ENCODE assay signal across 27 cellular contexts in the genomic region with DNA sequence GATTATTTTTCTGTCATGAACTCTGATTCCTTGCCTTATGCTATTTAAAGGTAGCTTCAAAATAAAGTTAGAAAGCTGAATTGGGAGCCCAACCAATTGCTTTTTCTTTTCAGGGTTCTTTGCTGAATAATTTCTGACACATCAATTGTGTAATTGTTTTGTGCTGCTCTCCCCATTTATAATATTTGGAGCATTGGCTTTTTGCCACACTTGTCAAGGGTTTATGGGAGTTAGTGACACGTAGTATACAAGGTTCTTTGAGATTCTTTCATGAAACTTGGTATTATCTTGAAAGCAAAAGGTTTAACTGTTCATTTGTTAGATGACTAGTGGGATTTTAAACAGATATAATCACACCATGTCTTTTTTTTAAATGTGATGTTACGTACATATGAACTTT.
"Had no signal": no experiment of that assay in that cellular context is flagged by ENCODE, and none has a peak within 500 bp of the region (broad histone marks: within the 10 kb centered on the region; RNA-seq: fewer than 3 reads in every experiment).

No MANE protein-coding gene starts in this region.

- H3K9me3 Mint-ChIP-seq: activated CD4-positive, alpha-beta memory T cell treated with anti-CD3 and anti-CD28 coated beads, Interleukin-2, amount 10 ng/mL, durations not matched to agents 7 days and 5 days; activated CD4-positive, alpha-beta T cell treated with anti-CD3 and anti-CD28 coated beads, Interleukin-2, amount 10 ng/mL, durations not matched to agents 24 days and 14 days; activated naive CD4-positive, alpha-beta T cell treated with anti-CD3 and anti-CD28 coated beads, Interleukin-2, amount 10 ng/mL, durations not matched to agents 7 days and 5 days; brain; central memory CD8-positive, alpha-beta T cell; effector memory CD8-positive, alpha-beta T cell; naive thymus-derived CD8-positive, alpha-beta T cell; stimulated activated naive CD8-positive, alpha-beta T cell treated with anti-CD3 and anti-CD28 coated beads, Interleukin-15, amount 100 ng/mL, for 72 hours; T-cell; T-helper 2 cell treated with Interferon-gamma antibody and Interleukin-4, amounts not matched to agents 5 μg/mL and 100 μg/mL, for 36 hours had no signal

- H3K4me1 ChIP-seq: colonic mucosa, esophagus muscularis mucosa, prostate gland, suprapubic skin, tibial nerve had no signal

- ATAC-seq: activated CD4-positive, CD25-positive, alpha-beta regulatory T cell treated with anti-CD3 and anti-CD28 coated beads, Interleukin-2, amount 50 U/mL, for 24 hours; effector memory CD8-positive, alpha-beta T cell; left lobe of liver; naive thymus-derived CD8-positive, alpha-beta T cell; stimulated activated naive CD8-positive, alpha-beta T cell treated with anti-CD3 and anti-CD28 coated beads, Interleukin-15, amount 100 ng/mL, for 72 hours; T-cell had no signal

- H3K4me3 Mint-ChIP-seq: activated CD4-positive, alpha-beta memory T cell treated with anti-CD3 and anti-CD28 coated beads, Interleukin-2, amount 10 ng/mL, durations not matched to agents 7 days and 5 days; activated CD4-positive, alpha-beta T cell treated with anti-CD3 and anti-CD28 coated beads, Interleukin-2, amount 10 ng/mL, durations not matched to agents 24 days and 14 days; activated naive CD4-positive, alpha-beta T cell treated with anti-CD3 and anti-CD28 coated beads, Interleukin-2, amount 10 ng/mL, durations not matched to agents 7 days and 5 days; brain; central memory CD8-positive, alpha-beta T cell; effector memory CD8-positive, alpha-beta T cell; naive thymus-derived CD8-positive, alpha-beta T cell; stimulated activated naive CD8-positive, alpha-beta T cell treated with anti-CD3 and anti-CD28 coated beads, Interleukin-15, amount 100 ng/mL, for 72 hours; T-cell; T-helper 2 cell treated with Interferon-gamma antibody and Interleukin-4, amounts not matched to agents 5 μg/mL and 100 μg/mL, for 36 hours had no signal

- H3K4me3 ChIP-seq: colonic mucosa, dorsolateral prefrontal cortex, esophagus muscularis mucosa, lung, prostate gland, suprapubic skin, tibial nerve had no signal

- H3K27ac Mint-ChIP-seq: activated CD4-positive, alpha-beta memory T cell treated with anti-CD3 and anti-CD28 coated beads, Interleukin-2, amount 10 ng/mL, durations not matched to agents 7 days and 5 days; activated CD4-positive, alpha-beta T cell treated with anti-CD3 and anti-CD28 coated beads, Interleukin-2, amount 10 ng/mL, durations not matched to agents 24 days and 14 days; activated naive CD4-positive, alpha-beta T cell treated with anti-CD3 and anti-CD28 coated beads, Interleukin-2, amount 10 ng/mL, durations not matched to agents 7 days and 5 days; effector memory CD8-positive, alpha-beta T cell; naive thymus-derived CD8-positive, alpha-beta T cell; T-cell; T-helper 2 cell treated with Interferon-gamma antibody and Interleukin-4, amounts not matched to agents 5 μg/mL and 100 μg/mL, for 36 hours had no signal

- H3K27ac ChIP-seq: colonic mucosa, dorsolateral prefrontal cortex, esophagus muscularis mucosa, prostate gland, suprapubic skin, tibial nerve, VCaP had no signal

- H3K27me3 Mint-ChIP-seq: activated CD4-positive, alpha-beta memory T cell treated with anti-CD3 and anti-CD28 coated beads, Interleukin-2, amount 10 ng/mL, durations not matched to agents 7 days and 5 days; activated CD4-positive, alpha-beta T cell treated with anti-CD3 and anti-CD28 coated beads, Interleukin-2, amount 10 ng/mL, durations not matched to agents 24 days and 14 days; activated naive CD4-positive, alpha-beta T cell treated with anti-CD3 and anti-CD28 coated beads, Interleukin-2, amount 10 ng/mL, durations not matched to agents 7 days and 5 days; brain; central memory CD8-positive, alpha-beta T cell; effector memory CD8-positive, alpha-beta T cell; naive thymus-derived CD8-positive, alpha-beta T cell; stimulated activated naive CD8-positive, alpha-beta T cell treated with anti-CD3 and anti-CD28 coated beads, Interleukin-15, amount 100 ng/mL, for 72 hours; T-cell had no signal

- H3K27me3 ChIP-seq: colonic mucosa, esophagus muscularis mucosa, suprapubic skin had no signal

- FAIRE-seq: endothelial cell of umbilical vein, urothelium cell line had no signal

- H3K36me3 ChIP-seq: colonic mucosa, esophagus muscularis mucosa, prostate gland, suprapubic skin, tibial nerve had no signal

- H3K9me3 ChIP-seq: colonic mucosa, esophagus muscularis mucosa, prostate gland, suprapubic skin, tibial nerve had no signal

- H3K4me1 Mint-ChIP-seq: central memory CD8-positive, alpha-beta T cell; stimulated activated naive CD8-positive, alpha-beta T cell treated with anti-CD3 and anti-CD28 coated beads, Interleukin-15, amount 100 ng/mL, for 72 hours had no signal

- DNase-seq: activated CD4-positive, alpha-beta memory T cell treated with anti-CD3 and anti-CD28 coated beads, Interleukin-2, amount 10 ng/mL, durations not matched to agents 7 days and 5 days; activated CD4-positive, alpha-beta T cell treated with anti-CD3 and anti-CD28 coated beads, Interleukin-2, amount 10 ng/mL, durations not matched to agents 24 days and 14 days; activated effector memory CD4-positive, alpha-beta T cell treated with anti-CD3 and anti-CD28 coated beads, Interleukin-2, amount 50 U/mL, for 16 hours; activated naive CD4-positive, alpha-beta T cell treated with anti-CD3 and anti-CD28 coated beads, Interleukin-2, amount 10 ng/mL, durations not matched to agents 7 days and 5 days; activated T-cell treated with anti-CD3 and anti-CD28 coated beads for 4 hours; anterior cingulate cortex; colonic mucosa; dorsolateral prefrontal cortex; effector memory CD8-positive, alpha-beta T cell; foreskin fibroblast; naive thymus-derived CD8-positive, alpha-beta T cell; stimulated activated CD4-positive, alpha-beta T cell treated with anti-CD3 and anti-CD28 coated beads, Interleukin-4, amount 100 ng/mL, for 4 hours; stimulated activated naive CD8-positive, alpha-beta T cell treated with anti-CD3 and anti-CD28 coated beads, Interleukin-15, amount 100 ng/mL, for 72 hours; T-cell had no signal
